Comparison of ENCODE assay signal across 19 cellular contexts in the genomic region with DNA sequence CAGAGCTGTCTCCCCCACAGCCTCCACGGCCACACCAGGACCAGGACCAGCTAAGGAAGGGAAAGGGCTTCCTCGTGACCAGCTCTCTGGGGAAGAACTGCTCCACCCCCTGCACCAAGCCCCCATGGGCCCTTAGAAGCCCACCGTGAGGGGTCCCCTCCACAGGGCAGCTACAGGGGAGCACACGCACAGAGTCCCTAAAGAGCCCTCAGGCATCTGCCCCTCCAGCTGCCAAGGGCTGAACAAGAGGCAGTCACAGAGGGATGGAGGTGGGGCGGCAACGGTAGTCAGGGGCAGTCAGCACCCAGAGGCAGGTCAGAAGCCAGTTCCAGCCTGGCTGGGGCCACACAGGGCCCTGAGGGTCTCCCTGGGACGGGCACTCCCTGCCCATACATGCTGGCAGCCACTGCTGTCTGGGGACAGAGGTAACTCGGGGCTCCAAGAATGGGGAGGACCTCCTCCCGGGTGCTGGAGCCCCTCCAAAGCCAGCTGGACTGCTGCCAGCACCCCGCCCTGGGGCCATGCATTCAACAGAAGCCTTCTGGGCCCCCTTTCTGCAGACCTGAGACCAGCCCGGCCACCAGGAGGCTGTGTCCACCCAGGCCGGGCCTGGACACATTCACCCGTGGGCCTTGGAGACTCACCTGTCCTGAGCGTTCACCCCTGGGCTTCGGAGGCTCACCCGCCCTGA. TPM values are rescaled to one million over a fixed set of nuclear protein-coding genes. Genes with fewer than 3 reads are reported as not detected.
A peak's percentile ranks its signal among the peaks of the same experiment; 100 is the strongest.
DNase-seq lines count a peak whose midpoint lies in the region; ATAC-seq, FAIRE-seq and TF ChIP-seq lines count a peak whose summit lies in the region.
"Had no signal": no experiment of that assay in that cellular context is flagged by ENCODE, and none has a peak within 500 bp of the region (broad histone marks: within the 10 kb centered on the region; RNA-seq: fewer than 3 reads in every experiment).

No MANE protein-coding gene starts in this region.

- H3K27me3 ChIP-seq in Panc1 (ENCODE audit: control insufficient read depth, insufficient read depth, low read length) (no peaks in the 10 kb centered on the region), psoas muscle (ENCODE audit: insufficient read depth in 3 of 3, low read length in 2 of 3) (no peaks in the 10 kb centered on the region)
- no peaks in the 10 kb centered on the region for H3K27me3 ChIP-seq in effector memory CD4-positive, alpha-beta T cell (replicated peaks; ENCODE audit: control insufficient read depth, insufficient read depth, low read length, poor library complexity, severe bottlenecking)

- H3K27me3 Mint-ChIP-seq in activated CD8-positive, alpha-beta T cell treated with anti-CD3 and anti-CD28 coated beads, Interleukin-2, amount 10 ng/mL, durations not matched to agents 7 days and 5 days (ENCODE audit: low read depth), result no peaks in the 10 kb centered on the region
- H3K27me3 Mint-ChIP-seq: naive thymus-derived CD4-positive, alpha-beta T cell had no signal

- peaks cover 5% of the 10 kb centered on the region for H3K4me1 Mint-ChIP-seq in activated CD8-positive, alpha-beta T cell treated with anti-CD3 and anti-CD28 coated beads, Interleukin-2, amount 10 ng/mL, durations not matched to agents 7 days and 5 days (ENCODE audit: low read depth)

- CTCF ChIA-PET in Panc1 (lab: Charles Lee), result no interaction called here
- CTCF ChIA-PET in activated CD8-positive, alpha-beta T cell treated with anti-CD3 and anti-CD28 coated beads, Interleukin-2, amount 10 ng/mL, durations not matched to agents 7 days and 5 days (lab: Charles Lee), result no interaction called here

- TF ChIP-seq CTCF in Panc1 (IDR thresholded peaks at IDR 0.05) (no peak), kidney (IDR thresholded peaks at IDR 0.05; ENCODE audit: borderline replicate concordance, extremely low read depth, insufficient read depth) (no peak), psoas muscle (IDR thresholded peaks at IDR 0.05) (no peak)

- H3K4me1 ChIP-seq in Panc1 (ENCODE audit: control insufficient read depth, insufficient read depth, low read length), result no peaks in the 10 kb centered on the region
- peaks cover 14 to 15% of the 10 kb centered on the region in 2 donors for H3K4me1 ChIP-seq in kidney (ENCODE audit: control insufficient read depth in 1 of 2, insufficient read depth in 1 of 2, low read depth in 1 of 2, low read length in 2 of 2)
- H3K4me1 ChIP-seq in psoas muscle, result no peaks in the 10 kb centered on the region
- no peaks in the 10 kb centered on the region for H3K4me1 ChIP-seq in effector memory CD4-positive, alpha-beta T cell (ENCODE audit: control insufficient read depth, insufficient read depth, low read length, poor library complexity, severe bottlenecking)

- H3K9me3 Mint-ChIP-seq in activated CD8-positive, alpha-beta T cell treated with anti-CD3 and anti-CD28 coated beads, Interleukin-2, amount 10 ng/mL, durations not matched to agents 7 days and 5 days (ENCODE audit: insufficient read depth), result peaks cover 38% of the 10 kb centered on the region

- FAIRE-seq in kidney (lab: Jason Lieb, UNC) (no peak), RCC 7860 (lab: Jason Lieb, UNC) (no peak)

- POLR2A ChIA-PET in Panc1 (lab: Charles Lee), result no interaction called here
- POLR2A ChIA-PET in activated CD8-positive, alpha-beta T cell treated with anti-CD3 and anti-CD28 coated beads, Interleukin-2, amount 10 ng/mL, durations not matched to agents 7 days and 5 days (lab: Charles Lee), result no interaction called here

- DNase-seq in Panc1 (ENCODE audit: low read depth, low spot score) (no peak), kidney (peak; percentile 56), psoas muscle (peak; percentile 7 to 44), RCC 7860 (ENCODE audit: low spot score) (no peak), NCI-H748 treated with DMSO at 0.1 percent for 48 hours (lab: John Stamatoyannopoulos, UW) (no peak)
- DNase-seq in activated CD8-positive, alpha-beta memory T cell treated with anti-CD3 and anti-CD28 coated beads, Interleukin-2, amount 50 U/mL, for 48 hours, result peak; percentile 53
- DNase-seq in activated CD8-positive, alpha-beta T cell treated with anti-CD3 and anti-CD28 coated beads, Interleukin-2, amount 10 ng/mL, durations not matched to agents 7 days and 5 days, result no peak
- no peak for DNase-seq in effector memory CD4-positive, alpha-beta T cell
- DNase-seq: Calu3; central memory CD4-positive, alpha-beta T cell; GDM1; GM23248; KG1; NCI-H345; retina; stimulated activated CD4-positive, alpha-beta T cell treated with anti-CD3 and anti-CD28 coated beads, Interleukin-2, amount 100 ng/mL, for 24 hours had no signal

- H3K9me3 ChIP-seq in Panc1 (ENCODE audit: control insufficient read depth, insufficient read depth, low read depth, low read length), result peaks cover 14% of the 10 kb centered on the region
- peaks cover 2 to 24% of the 10 kb centered on the region in 2 donors for H3K9me3 ChIP-seq in kidney (ENCODE audit: control insufficient read depth in 1 of 2, low read length in 2 of 2)
- H3K9me3 ChIP-seq in psoas muscle, result peaks cover 26% of the 10 kb centered on the region
- peaks cover 8% of the 10 kb centered on the region for H3K9me3 ChIP-seq in effector memory CD4-positive, alpha-beta T cell (ENCODE audit: control insufficient read depth, low read length)

- no peak overlapping the region for H3K27ac Mint-ChIP-seq in activated CD8-positive, alpha-beta T cell treated with anti-CD3 and anti-CD28 coated beads, Interleukin-2, amount 10 ng/mL, durations not matched to agents 7 days and 5 days
- H3K27ac Mint-ChIP-seq: naive thymus-derived CD4-positive, alpha-beta T cell had no signal

- H3K4me3 ChIP-seq in Panc1 (ENCODE audit: low read depth in 2 of 2, low read length in 2 of 2) (no peak overlapping the region), kidney (ENCODE audit: low read length in 2 of 2) (no peak overlapping the region), psoas muscle (no peak overlapping the region)
- no peak overlapping the region for H3K4me3 ChIP-seq in effector memory CD4-positive, alpha-beta T cell (ENCODE audit: insufficient read depth, low read depth, low read length, poor library complexity, severe bottlenecking)
- H3K4me3 ChIP-seq: GM23248, lung had no signal

- BruUV-seq in Panc1 (replicated peaks; lab: Mats Ljungman, UMichigan), result no TSS peak

- H3K36me3 Mint-ChIP-seq in activated CD8-positive, alpha-beta T cell treated with anti-CD3 and anti-CD28 coated beads, Interleukin-2, amount 10 ng/mL, durations not matched to agents 7 days and 5 days (ENCODE audit: low read depth), result peaks cover 69% of the 10 kb centered on the region

- in situ Hi-C loops in Panc1 (cut with HindIII; ENCODE audit: low pct_unique_long_range_greater_than_20kb, low sequenced_read_pairs), result no loop called here

- H3K27ac ChIP-seq in Panc1 (ENCODE audit: low read length), result no peak overlapping the region
- H3K27ac ChIP-seq in kidney (ENCODE audit: low read depth in 2 of 2, low read length in 2 of 2), result peak overlapping the region in 1 of 2 donors; percentile 63
- no peak overlapping the region for H3K27ac ChIP-seq in psoas muscle
- no peak overlapping the region for H3K27ac ChIP-seq in effector memory CD4-positive, alpha-beta T cell (ENCODE audit: insufficient read depth, low read length, poor library complexity, severe bottlenecking)
- H3K27ac ChIP-seq: GM23248, HL-60 had no signal

- H3K36me3 ChIP-seq in Panc1 (ENCODE audit: control insufficient read depth, insufficient read depth, low read length) (no peaks in the 10 kb centered on the region), kidney (ENCODE audit: control insufficient read depth in 1 of 2, insufficient read depth in 2 of 2, low read length in 2 of 2) (no peaks in the 10 kb centered on the region), psoas muscle (ENCODE audit: insufficient read depth in 1 of 2, low read depth in 1 of 2) (peaks cover 0 to 3% of the 10 kb centered on the region in 2 donors)
- peaks cover 13% of the 10 kb centered on the region for H3K36me3 ChIP-seq in effector memory CD4-positive, alpha-beta T cell (ENCODE audit: control insufficient read depth, insufficient read depth, low read length)

- peak overlapping the region in 1 of 2 donors; percentile 7 for H3K9ac ChIP-seq in kidney (ENCODE audit: low read length in 2 of 2)
- H3K9ac ChIP-seq: GM23248 had no signal

- intact Hi-C loops in Panc1 (cut with micrococcal nuclease; ENCODE audit: unreplicated experiment) (no loop called here), kidney (cut with DNase I) (no loop called here), psoas muscle (cut with DNase I) (no loop called here)

- H3K4me3 Mint-ChIP-seq in activated CD8-positive, alpha-beta T cell treated with anti-CD3 and anti-CD28 coated beads, Interleukin-2, amount 10 ng/mL, durations not matched to agents 7 days and 5 days, result no peak overlapping the region
- H3K4me3 Mint-ChIP-seq: naive thymus-derived CD4-positive, alpha-beta T cell had no signal

- WGBS in psoas muscle, 3 donors, result 80 to 93% (median 84%) methylated on average over 15 to 16 of the region's 16 CpGs

- ATAC-seq in Panc1 (peak; percentile 63), psoas muscle (no peak)
- no peak for ATAC-seq in activated CD8-positive, alpha-beta T cell treated with anti-CD3 and anti-CD28 coated beads, Interleukin-2, amount 10 ng/mL, durations not matched to agents 7 days and 5 days
- ATAC-seq: naive thymus-derived CD4-positive, alpha-beta T cell had no signal

RNA-seq across cellular contexts. Expression of gene SLC19A1, which starts 18.7 kb away (rescaled TPM):
- total RNA-seq in Panc1 (2021; ENCODE audit: unreplicated experiment) (24.5 TPM), kidney (7.2 TPM), psoas muscle (1 to 10 TPM; 1.4 to 2.8 (median 1.9) TPM)
- 43.5 TPM for polyA plus RNA-seq in Panc1 (2012; ENCODE audit: insufficient read length)
- polyA plus RNA-seq in kidney (ENCODE audit: insufficient read depth, low read depth, low replicate concordance) (5.1 TPM), psoas muscle (1 to 10 TPM; 2.3 to 3.8 (median 3.1) TPM)
- total RNA-seq in activated CD8-positive, alpha-beta T cell treated with anti-CD3 and anti-CD28 coated beads, Interleukin-2, amount 10 ng/mL, durations not matched to agents 7 days and 5 days, result 10 to 100 TPM; 44.4 to 51.6 TPM

Comparison
In these comparisons a context has a peak if more than half of its experiments do, and no peak if none do; other contexts are left out.
1. DNase-seq: peak in activated CD8-positive, alpha-beta memory T cell treated with anti-CD3 and anti-CD28 coated beads, Interleukin-2, amount 50 U/mL, for 48 hours (single experiment), kidney (single experiment) and psoas muscle (2 of 2); none in Panc1 (single experiment), RCC 7860 (single experiment), NCI-H748 treated with DMSO at 0.1 percent for 48 hours (single experiment), activated CD8-positive, alpha-beta T cell treated with anti-CD3 and anti-CD28 coated beads, Interleukin-2, amount 10 ng/mL, durations not matched to agents 7 days and 5 days (single experiment) and effector memory CD4-positive, alpha-beta T cell (0 of 3).